Comparison of ENCODE assay signal across 9 cellular contexts in genomic region chr12:16604853-16605252, GRCh38. TPM values are rescaled to one million over a fixed set of nuclear protein-coding genes. Genes with fewer than 3 reads are reported as not detected.
DNase-seq lines count a peak whose midpoint lies in the region; FAIRE-seq and TF ChIP-seq lines count a peak whose summit lies in the region.
"Had no signal": no experiment of that assay in that cellular context is flagged by ENCODE, and none has a peak within 500 bp of the region (broad histone marks: within the 10 kb centered on the region; RNA-seq: fewer than 3 reads in every experiment).

No MANE protein-coding gene starts in this region.

- POLR2A ChIA-PET in endothelial cell of umbilical vein (lab: Charles Lee): no interaction called here

- no TSS peak for BruUV-seq in endothelial cell of umbilical vein (replicated peaks; lab: Mats Ljungman, UMichigan)

- H3K9me3 Mint-ChIP-seq in mesothelial cell of epicardium: no peaks in the 10 kb centered on the region

- H3K27me3 ChIP-seq in endothelial cell of umbilical vein (ENCODE audit: control insufficient read depth in 2 of 2, insufficient read depth in 2 of 2, low read length in 2 of 2): peaks cover 22 to 44% of the 10 kb centered on the region in 2 experiments
- H3K27me3 ChIP-seq in tibial nerve: peaks cover 0 to 9% of the 10 kb centered on the region in 2 donors
- H3K27me3 ChIP-seq in MM.1S (replicated peaks; ENCODE audit: insufficient read depth, low read length): no peaks in the 10 kb centered on the region

- no peak for TF ChIP-seq EP300 in tibial nerve (IDR thresholded peaks at IDR 0.05)

- no peak overlapping the region for H3K27ac Mint-ChIP-seq in mesothelial cell of epicardium
- H3K27ac Mint-ChIP-seq: natural killer cell had no signal

- TF ChIP-seq POLR2A in endothelial cell of umbilical vein (IDR thresholded peaks at IDR 0.05; ENCODE audit: low read depth, low read length) (no peak), tibial nerve (IDR thresholded peaks at IDR 0.05) (no peak)

- H3K4me3 ChIP-seq in endothelial cell of umbilical vein (replicated peaks in 1 of 3; ENCODE audit: insufficient read depth in 1 of 3, low read depth in 1 of 3, low read length in 3 of 3) (no peak overlapping the region), tibial nerve (peak overlapping the region; percentile 39 to 55 (median 47)), MM.1S (ENCODE audit: low read length) (no peak overlapping the region)

- CTCF ChIA-PET in endothelial cell of umbilical vein (lab: Charles Lee): no interaction called here

- H3K9me2 ChIP-seq in MM.1S (replicated peaks; ENCODE audit: insufficient read depth, low read length): no peaks in the 10 kb centered on the region

- peak overlapping the region; percentile 51 for H3K4me3 Mint-ChIP-seq in mesothelial cell of epicardium
- H3K4me3 Mint-ChIP-seq: natural killer cell had no signal

- peaks cover 32% of the 10 kb centered on the region for H3K4me1 Mint-ChIP-seq in mesothelial cell of epicardium
- H3K4me1 Mint-ChIP-seq: natural killer cell had no signal

- H3K9ac ChIP-seq in endothelial cell of umbilical vein (replicated peaks; ENCODE audit: extremely low read depth, insufficient read depth, low read length) (no peak overlapping the region), MM.1S (ENCODE audit: low read length) (no peak overlapping the region)

- WGBS in tibial nerve, 2 donors: 25 to 44% methylated on average over 17 of the region's 17 CpGs

- H3K9me3 ChIP-seq in endothelial cell of umbilical vein (replicated peaks; ENCODE audit: control insufficient read depth, insufficient read depth, low read length): no peaks in the 10 kb centered on the region
- no peaks in the 10 kb centered on the region for H3K9me3 ChIP-seq in tibial nerve
- H3K9me3 ChIP-seq in MM.1S (replicated peaks; ENCODE audit: insufficient read depth, low read length): no peaks in the 10 kb centered on the region

- no peaks in the 10 kb centered on the region for H3K4me1 ChIP-seq in endothelial cell of umbilical vein (ENCODE audit: control insufficient read depth, extremely low read depth, insufficient read depth, low read length)
- H3K4me1 ChIP-seq in tibial nerve: peaks cover 0 to 28% (median 1%) of the 10 kb centered on the region in 4 donors
- no peaks in the 10 kb centered on the region for H3K4me1 ChIP-seq in MM.1S (ENCODE audit: low read length)

- no peaks in the 10 kb centered on the region for H3K9me1 ChIP-seq in endothelial cell of umbilical vein (replicated peaks; ENCODE audit: control insufficient read depth, extremely low read depth, insufficient read depth, low read length)

- H2AFZ ChIP-seq in endothelial cell of umbilical vein (ENCODE audit: low read depth, low read length) (no peak overlapping the region), MM.1S (ENCODE audit: low read length) (no peak overlapping the region)

- H3K36me3 Mint-ChIP-seq in mesothelial cell of epicardium: no peaks in the 10 kb centered on the region

- dilution Hi-C loops in endothelial cell of umbilical vein (cut with MboI; ENCODE audit: extremely low pct_ligation_motif_present, low sequenced_read_pairs): no loop called here

- H3K27ac ChIP-seq in endothelial cell of umbilical vein (ENCODE audit: insufficient read depth, low read depth, low read length): no peak overlapping the region
- H3K27ac ChIP-seq in tibial nerve: peak overlapping the region; percentile 30 to 81 (median 60)
- no peak overlapping the region for H3K27ac ChIP-seq in MM.1S (ENCODE audit: low read length)

- DNase-seq in NCI-H2227 treated with DMSO at 0.1 percent for 48 hours (lab: John Stamatoyannopoulos, UW) (peak; percentile 42), endothelial cell of umbilical vein (ENCODE audit: low read depth, low spot score) (no peak), mesothelial cell of epicardium (ENCODE audit: low spot score in 2 of 2, unreplicated experiment in 2 of 2) (no peak), tibial nerve (ENCODE audit: low spot score in 2 of 2) (no peak), MM.1S (no peak), cortex of kidney (lab: John Stamatoyannopoulos, UW) (no peak)
- no peak for DNase-seq in activated CD4-positive, alpha-beta T cell treated with anti-CD3 and anti-CD28 coated beads for 1 hour
- DNase-seq: natural killer cell, T-helper 9 cell had no signal

- no peaks in the 10 kb centered on the region for H4K20me1 ChIP-seq in endothelial cell of umbilical vein (replicated peaks; ENCODE audit: control insufficient read depth, extremely low read depth, insufficient read depth, low read length)
- H4K20me1 ChIP-seq in MM.1S (ENCODE audit: insufficient read depth, low read length): no peaks in the 10 kb centered on the region

- H3K27me3 Mint-ChIP-seq in mesothelial cell of epicardium (ENCODE audit: low read depth): peaks cover 93% of the 10 kb centered on the region

- H3F3A ChIP-seq in MM.1S (ENCODE audit: insufficient read depth, low read length): peaks cover 7% of the 10 kb centered on the region

- H3K4me2 ChIP-seq in endothelial cell of umbilical vein (ENCODE audit: insufficient read depth, low read length) (peak overlapping the region; percentile 21), MM.1S (ENCODE audit: low read depth, low read length) (no peak overlapping the region)

- H3K79me2 ChIP-seq in endothelial cell of umbilical vein (ENCODE audit: control insufficient read depth, insufficient read depth, low read length): no peaks in the 10 kb centered on the region
- H3K79me2 ChIP-seq in MM.1S (ENCODE audit: low read length): no peaks in the 10 kb centered on the region

- intact Hi-C loops in endothelial cell of umbilical vein (cut with micrococcal nuclease): no loop called here

- FAIRE-seq in endothelial cell of umbilical vein (lab: Jason Lieb, UNC): no peak

- no peak for TF ChIP-seq CTCF in endothelial cell of umbilical vein (IDR thresholded peaks at IDR 0.05; ENCODE audit: extremely low read depth in 1 of 2, insufficient read depth in 1 of 2, low read depth in 1 of 2, low read length in 2 of 2)
- TF ChIP-seq CTCF in mesothelial cell of epicardium (IDR thresholded peaks at IDR 0.05; ENCODE audit: unreplicated experiment): no peak
- TF ChIP-seq CTCF in tibial nerve (IDR thresholded peaks at IDR 0.05): no peak
- no peak for TF ChIP-seq CTCF in MM.1S (IDR thresholded peaks at IDR 0.05; ENCODE audit: low read length)

- H3K36me3 ChIP-seq in endothelial cell of umbilical vein (ENCODE audit: control insufficient read depth in 2 of 2, extremely low read depth in 1 of 2, insufficient read depth in 2 of 2, low read length in 2 of 2): no peaks in the 10 kb centered on the region
- H3K36me3 ChIP-seq in tibial nerve: no peaks in the 10 kb centered on the region
- no peaks in the 10 kb centered on the region for H3K36me3 ChIP-seq in MM.1S (replicated peaks; ENCODE audit: insufficient read depth, low read length)

TF ChIP-seq in endothelial cell of umbilical vein, 7 proteins besides CTCF, POLR2A, EP300 and RAD21:
- TF ChIP-seq EZH2 (IDR thresholded peaks at IDR 0.05; ENCODE audit: borderline replicate concordance, low read depth, low read length, severe bottlenecking) (no peak), POLR2AphosphoS5 (IDR thresholded peaks at IDR 0.05; ENCODE audit: insufficient read depth, low read depth, low read length) (no peak), GATA2 (IDR thresholded peaks at IDR 0.05; ENCODE audit: insufficient read depth, insufficient read length, low read depth, low read length) (no peak)
- TF ChIP-seq, protein P1, sequence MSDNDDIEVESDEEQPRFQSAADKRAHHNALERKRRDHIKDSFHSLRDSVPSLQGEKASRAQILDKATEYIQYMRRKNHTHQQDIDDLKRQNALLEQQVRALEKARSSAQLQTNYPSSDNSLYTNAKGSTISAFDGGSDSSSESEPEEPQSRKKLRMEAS (IDR thresholded peaks at IDR 0.05; ENCODE audit: insufficient read depth, insufficient read length): no peak

RNA-seq across cellular contexts. Expression of gene LMO3, which starts 1.1 kb away (rescaled TPM):
- not detected in 2 replicates for total RNA-seq in endothelial cell of umbilical vein
- not detected in 2 replicates for polyA plus RNA-seq in endothelial cell of umbilical vein
- not detected in 2 replicates for polyA plus RNA-seq in endothelial cell of umbilical vein (2011; cell fraction: cytosol; rRNA removed)
- polyA plus RNA-seq in endothelial cell of umbilical vein (2011; cell fraction: nucleus; rRNA removed): not detected in 2 replicates
- polyA plus RNA-seq in endothelial cell of umbilical vein (2012): not detected in 2 replicates
- 0.07 TPM in 1 of 2 replicates, not detected in the other for polyA minus RNA-seq in endothelial cell of umbilical vein
- polyA minus RNA-seq in endothelial cell of umbilical vein (2011; cell fraction: cytosol; rRNA and poly(A)+ RNA removed): not detected
- not detected in 2 replicates for polyA minus RNA-seq in endothelial cell of umbilical vein (2011; cell fraction: nucleus; rRNA and poly(A)+ RNA removed)
- 0.53 to 0.69 TPM (median 0.61 TPM) in 3 replicates for total RNA-seq in mesothelial cell of epicardium
- total RNA-seq in tibial nerve: 10 to 100 TPM; 12.4 to 26.6 (median 21.6) TPM
- total RNA-seq: natural killer cell had no signal

Comparison
In these comparisons a context has a peak if more than half of its experiments do, and no peak if none do; other contexts are left out.
1. H3K27ac ChIP-seq: peak in tibial nerve (4 of 4); none in endothelial cell of umbilical vein (single experiment) and MM.1S (single experiment).
2. H3K4me3 ChIP-seq: peak in tibial nerve (4 of 4); none in endothelial cell of umbilical vein (0 of 3) and MM.1S (single experiment).